17 cellular contexts compared by ENCODE assay signal in the genomic region with DNA sequence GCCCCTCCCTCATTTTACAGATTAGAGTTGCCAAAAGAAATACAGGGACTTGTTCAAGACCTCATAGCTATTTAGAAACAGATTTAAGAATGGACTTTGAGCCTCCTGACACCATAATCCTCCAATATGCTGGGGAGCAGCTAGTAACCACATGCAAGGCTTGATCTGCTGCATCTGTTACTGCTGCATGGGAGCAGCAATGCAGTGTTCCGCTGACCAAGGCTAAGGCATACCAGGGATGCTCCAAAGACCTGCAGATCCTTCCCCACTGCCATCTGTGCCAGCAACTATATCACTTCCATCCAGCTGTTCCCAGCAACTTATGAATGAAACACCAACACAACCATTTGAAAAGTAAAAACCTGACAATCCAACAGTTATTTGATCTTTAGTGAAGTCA.
"Had no signal": no experiment of that assay in that cellular context is flagged by ENCODE, and none has a peak within 500 bp of the region (broad histone marks: within the 10 kb centered on the region; RNA-seq: fewer than 3 reads in every experiment).

No MANE protein-coding gene starts in this region.

- H3K4me1 ChIP-seq: gastrocnemius medialis, right atrium auricular region, sigmoid colon, tibial artery had no signal

- ATAC-seq: gastrocnemius medialis; left ventricle myocardium superior; naive thymus-derived CD8-positive, alpha-beta T cell had no signal

- H3K27me3 ChIP-seq: gastrocnemius medialis, ovary, right atrium auricular region, sigmoid colon, tibial artery had no signal

- DNase-seq: central memory CD4-positive, alpha-beta T cell; cortex of kidney; dorsolateral prefrontal cortex; effector CD8-positive, alpha-beta T cell; gastrocnemius medialis; immature natural killer cell; left ventricle myocardium superior; mesenchymal stem cell; midbrain; naive thymus-derived CD8-positive, alpha-beta T cell; ovary; sigmoid colon; stimulated activated CD4-positive, alpha-beta T cell treated with anti-CD3 and anti-CD28 coated beads, Interleukin-2, amount 100 ng/mL, for 48 hours; stimulated activated naive CD4-positive, alpha-beta T cell treated with Interleukin-2 at 50 U/mL for 16 hours; tibial artery had no signal

- H3K27ac ChIP-seq: dorsolateral prefrontal cortex, gastrocnemius medialis, ovary, right atrium auricular region, sigmoid colon, tibial artery had no signal

- H3K4me3 ChIP-seq: dorsolateral prefrontal cortex, gastrocnemius medialis, lung, ovary, right atrium auricular region, sigmoid colon, tibial artery had no signal

- H3K9me3 ChIP-seq: gastrocnemius medialis, ovary, right atrium auricular region, sigmoid colon, tibial artery had no signal

- H3K36me3 ChIP-seq: gastrocnemius medialis, ovary, right atrium auricular region, sigmoid colon, tibial artery had no signal
